Comparison of ENCODE assay signal across 26 cellular contexts in the genomic region with DNA sequence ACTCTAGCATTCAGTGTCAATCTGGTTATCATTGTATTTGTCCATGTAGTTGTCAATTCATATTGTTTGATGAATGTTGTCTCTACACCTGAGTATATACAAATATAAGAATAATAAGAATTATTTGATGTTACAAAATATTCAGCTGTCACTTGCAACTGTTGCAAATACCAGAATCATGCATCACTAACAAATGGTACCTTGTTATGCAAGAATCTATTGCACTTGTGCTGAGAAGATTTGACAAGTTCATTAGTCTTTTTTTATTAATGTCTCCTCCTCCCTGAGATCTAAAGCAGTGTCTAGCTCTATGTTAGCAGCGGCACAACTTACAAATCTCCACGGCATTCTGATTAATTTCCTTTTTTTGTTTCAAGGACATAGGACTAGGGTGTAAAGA.
"Had no signal": no experiment of that assay in that cellular context is flagged by ENCODE, and none has a peak within 500 bp of the region (broad histone marks: within the 10 kb centered on the region; RNA-seq: fewer than 3 reads in every experiment).

No MANE protein-coding gene starts in this region.

- H3K9me3 Mint-ChIP-seq: natural killer cell treated with Interleukin-12 subunit alpha and Interleukin-12 subunit beta and Interleukin-15 and Interleukin-18, amount 100 ng/mL, for 72 hours; stimulated activated effector memory CD8-positive, alpha-beta T cell treated with anti-CD3 and anti-CD28 coated beads, Interleukin-12 subunit alpha, Interleukin-12 subunit beta, amount 100 ng/mL, for 72 hours; stimulated activated naive CD8-positive, alpha-beta T cell treated with anti-CD3 and anti-CD28 coated beads, Interleukin-15, Interleukin-2, amounts not matched to agents 100 ng/mL and 50 ng/mL, for 24 hours had no signal

- H3K4me3 ChIP-seq: left lung, lower lobe of right lung, ovary, right atrium auricular region, spleen, suprapubic skin, thoracic aorta, tibial artery, uterus had no signal

- H3K27ac Mint-ChIP-seq: immature natural killer cell; naive thymus-derived CD4-positive, alpha-beta T cell; natural killer cell treated with Interleukin-12 subunit alpha and Interleukin-12 subunit beta and Interleukin-15 and Interleukin-18, amount 100 ng/mL, for 72 hours; progenitor cell of endocrine pancreas; stimulated activated effector memory CD8-positive, alpha-beta T cell treated with anti-CD3 and anti-CD28 coated beads, Interleukin-12 subunit alpha, Interleukin-12 subunit beta, amount 100 ng/mL, for 72 hours; stimulated activated naive CD8-positive, alpha-beta T cell treated with anti-CD3 and anti-CD28 coated beads, Interleukin-15, Interleukin-2, amounts not matched to agents 100 ng/mL and 50 ng/mL, for 24 hours had no signal

- FAIRE-seq: islet of Langerhans, small intestine had no signal

- H3K4me1 Mint-ChIP-seq: immature natural killer cell; naive thymus-derived CD4-positive, alpha-beta T cell; stimulated activated effector memory CD8-positive, alpha-beta T cell treated with anti-CD3 and anti-CD28 coated beads, Interleukin-12 subunit alpha, Interleukin-12 subunit beta, amount 100 ng/mL, for 72 hours had no signal

- DNase-seq: hypothalamus; immature natural killer cell; kidney; left colon; left lung; lower lobe of right lung; mammary epithelial cell; mesenchymal stem cell; naive thymus-derived CD4-positive, alpha-beta T cell; nucleus accumbens; ovary; small intestine; spleen; stimulated activated CD4-positive, alpha-beta T cell treated with anti-CD3 and anti-CD28 coated beads, Interleukin-4, amount 100 ng/mL, for 24 hours; stimulated activated naive CD4-positive, alpha-beta T cell; tibial artery; uterus had no signal

- H3K27me3 Mint-ChIP-seq: progenitor cell of endocrine pancreas had no signal

- H3K27ac ChIP-seq: left lung, lower lobe of right lung, ovary, right atrium auricular region, spleen, suprapubic skin, thoracic aorta, tibial artery, uterus had no signal

- H3K4me1 ChIP-seq: left lung, lower lobe of right lung, right atrium auricular region, spleen, tibial artery, uterus had no signal

- H3K4me3 Mint-ChIP-seq: immature natural killer cell; naive thymus-derived CD4-positive, alpha-beta T cell; natural killer cell treated with Interleukin-12 subunit alpha and Interleukin-12 subunit beta and Interleukin-15 and Interleukin-18, amount 100 ng/mL, for 72 hours; stimulated activated effector memory CD8-positive, alpha-beta T cell treated with anti-CD3 and anti-CD28 coated beads, Interleukin-12 subunit alpha, Interleukin-12 subunit beta, amount 100 ng/mL, for 72 hours; stimulated activated naive CD8-positive, alpha-beta T cell treated with anti-CD3 and anti-CD28 coated beads, Interleukin-15, Interleukin-2, amounts not matched to agents 100 ng/mL and 50 ng/mL, for 24 hours had no signal

- H3K36me3 Mint-ChIP-seq: immature natural killer cell; naive thymus-derived CD4-positive, alpha-beta T cell; natural killer cell treated with Interleukin-12 subunit alpha and Interleukin-12 subunit beta and Interleukin-15 and Interleukin-18, amount 100 ng/mL, for 72 hours had no signal

- H3K27me3 ChIP-seq: left lung, ovary, right atrium auricular region, suprapubic skin, tibial artery, uterus had no signal

- ATAC-seq: left lung; lower lobe of right lung; naive thymus-derived CD4-positive, alpha-beta T cell; natural killer cell treated with Interleukin-12 subunit alpha and Interleukin-12 subunit beta and Interleukin-15 and Interleukin-18, amount 100 ng/mL, for 72 hours; sciatic nerve; stimulated activated effector memory CD8-positive, alpha-beta T cell treated with anti-CD3 and anti-CD28 coated beads, Interleukin-12 subunit alpha, Interleukin-12 subunit beta, amount 100 ng/mL, for 72 hours had no signal

- H3K36me3 ChIP-seq: left lung, lower lobe of right lung, ovary, right atrium auricular region, spleen, suprapubic skin, thoracic aorta, tibial artery, uterus had no signal

- H3K9me3 ChIP-seq: left lung, lower lobe of right lung, ovary, right atrium auricular region, spleen, suprapubic skin, thoracic aorta, tibial artery, uterus had no signal
